8 cellular contexts compared by ENCODE assay signal in the genomic region with DNA sequence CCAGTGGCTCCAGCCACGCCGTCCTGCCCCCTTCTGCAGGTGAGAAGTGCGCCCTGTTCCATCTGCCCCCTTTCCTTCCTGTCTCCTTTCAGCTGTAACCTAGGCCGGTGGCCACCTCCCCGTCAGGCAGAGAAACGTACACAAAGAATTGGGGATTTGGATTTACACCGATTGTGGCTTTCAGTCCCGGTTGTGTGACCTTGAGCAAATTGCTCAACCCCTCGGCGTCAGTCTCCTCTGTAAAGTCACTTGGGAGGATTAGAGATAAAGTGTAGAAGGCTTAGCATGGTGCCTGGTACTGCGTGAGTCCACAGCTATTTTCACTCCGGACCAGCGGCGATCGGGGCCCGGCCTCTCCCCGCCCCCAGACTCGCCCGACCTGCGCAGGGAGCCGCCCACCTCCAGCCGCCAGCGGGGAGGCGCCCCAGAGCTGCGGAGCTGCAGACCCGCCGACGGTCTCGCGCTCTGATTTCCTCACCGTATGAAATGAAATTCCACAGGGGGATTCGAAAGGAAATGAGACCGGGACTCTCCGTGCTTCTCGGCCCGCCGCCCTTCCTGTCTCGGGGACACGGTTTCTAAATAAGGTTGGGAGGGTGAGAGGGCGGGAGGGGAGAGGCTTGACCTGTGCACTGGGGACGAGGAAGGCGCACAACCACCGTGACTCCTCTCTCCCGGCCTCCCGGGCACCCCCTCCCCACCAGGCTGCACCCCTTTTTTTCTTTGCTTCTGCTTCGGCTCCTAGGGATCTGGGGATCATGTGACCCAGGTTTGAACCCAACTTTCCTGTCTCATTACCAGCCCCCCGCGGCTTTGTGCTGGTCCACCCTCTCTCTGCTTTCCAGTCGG. TPM values are rescaled to one million over a fixed set of nuclear protein-coding genes. Genes with fewer than 3 reads are reported as not detected.
DNase-seq lines count a peak whose midpoint lies in the region; ATAC-seq, FAIRE-seq and TF ChIP-seq lines count a peak whose summit lies in the region.

No MANE protein-coding gene starts in this region.

- intact Hi-C loops in aorta (cut with DNase I): loop anchor here (2.0 to 5.0 kb wide), 4 partner anchors 21 to 83 kb away; a partner anchor contains a TSS

- H3K4me1 Mint-ChIP-seq in nephron progenitor cell: peaks cover 73% of the 10 kb centered on the region

- H3K27ac ChIP-seq in foreskin keratinocyte (no peak overlapping the region), aorta (ENCODE audit: low read depth in 1 of 2, low read length in 2 of 2) (peak overlapping the region; percentile 34 to 38)

- ATAC-seq in HG03139 (IDR thresholded peaks at IDR 0.05; ENCODE audit: unreplicated experiment) (peak; percentile 52), foreskin keratinocyte (peak; percentile 67), aorta (ENCODE audit: low FRiP score) (peak; percentile 88)

- peaks cover 9% of the 10 kb centered on the region for H3K9me3 Mint-ChIP-seq in nephron progenitor cell

- 0% methylated on average over 45 to 49 of the region's 49 CpGs for WGBS in aorta, 2 donors

- in situ Hi-C loops in Caki2 (cut with HindIII; ENCODE audit: low pct_unique_long_range_greater_than_20kb, low sequenced_read_pairs): no loop called here

- H3K36me3 Mint-ChIP-seq in nephron progenitor cell (ENCODE audit: low read depth): peaks cover 21% of the 10 kb centered on the region

- H3K36me3 ChIP-seq in aorta (ENCODE audit: control insufficient read depth in 1 of 2, insufficient read depth in 2 of 2, low read length in 1 of 2): peaks cover 5 to 7% of the 10 kb centered on the region in 2 donors

- H3K4me1 ChIP-seq in foreskin keratinocyte (no peaks in the 10 kb centered on the region), aorta (ENCODE audit: control insufficient read depth in 1 of 2, insufficient read depth in 2 of 2, low read length in 2 of 2) (peaks cover 0 to 6% of the 10 kb centered on the region in 2 donors)

- peaks cover 8% of the 10 kb centered on the region for H3K27me3 ChIP-seq in foreskin keratinocyte
- H3K27me3 ChIP-seq in aorta (ENCODE audit: control insufficient read depth in 1 of 2, insufficient read depth in 2 of 2, low read length in 1 of 2): no peaks in the 10 kb centered on the region

- DNase-seq in Caki2 (ENCODE audit: low read depth) (peak; percentile 78), GM19239 (ENCODE audit: insufficient read length, low spot score) (peak; percentile 46), NCI-H226 (peak; percentile 85), activated gamma-delta T cell treated with Interleukin-2 at 50 U/mL for 16 hours (peak; percentile 7), foreskin keratinocyte (peak; percentile 39 to 74), nephron progenitor cell (peak; percentile 89), aorta (peak; percentile 87 to 93)

- H3K4me3 ChIP-seq in aorta (ENCODE audit: low read length in 2 of 2): peak overlapping the region; percentile 3 to 75

- FAIRE-seq in GM19239 (lab: Jason Lieb, UNC): peak; percentile 70

- peaks cover 14% of the 10 kb centered on the region for H3K27me3 Mint-ChIP-seq in nephron progenitor cell (ENCODE audit: low read depth, poor library complexity)

- peak overlapping the region; percentile 95 for H3K27ac Mint-ChIP-seq in nephron progenitor cell

- H3K9me3 ChIP-seq in aorta (ENCODE audit: control insufficient read depth, low read length): no peaks in the 10 kb centered on the region

- peak overlapping the region; percentile 90 for H3K4me3 Mint-ChIP-seq in nephron progenitor cell

- TF ChIP-seq CTCF in foreskin keratinocyte (conservative IDR thresholded peaks at IDR 0.05) (peak; percentile 47), nephron progenitor cell (IDR thresholded peaks at IDR 0.05) (no peak)

RNA-seq across cellular contexts. Expression of a gene that starts 0.7 kb away (rescaled TPM):
- total RNA-seq in Caki2 (2014; rRNA removed; shearing (Covaris generic); ENCODE audit: low replicate concordance): 0.17 and 0.81 TPM in 2 replicates
- 0.49 and 0.68 TPM in 2 replicates for total RNA-seq in foreskin keratinocyte
- polyA plus RNA-seq in foreskin keratinocyte: 0.13 and 0.17 TPM in 2 replicates
- 10 to 100 TPM; 50.8 to 91.2 TPM for total RNA-seq in aorta
- 10 to 100 TPM in 1 of 2 donors, 1 to 10 TPM in 1; 4.0 to 41.9 TPM for polyA plus RNA-seq in aorta

Comparison
In these comparisons a context has a peak if more than half of its experiments do, and no peak if none do; other contexts are left out.
1. DNase-seq: peak in every context shown above with its lines; median percentile 90 in aorta; 89 in nephron progenitor cell; 85 in NCI-H226; 78 in Caki2; 56 in foreskin keratinocyte; 46 in GM19239; 7 in activated gamma-delta T cell treated with Interleukin-2 at 50 U/mL for 16 hours.
2. RNA of a gene that starts 0.7 kb away (total RNA-seq): 50.8 to 91.2 TPM in aorta; 0.17 to 0.81 TPM in Caki2 and 0.49 to 0.68 TPM in foreskin keratinocyte; every median in the first group is over 10 times any median in the second.
3. Peak in every context shown above with its lines, with median percentiles within 50 percentile points of each other: ATAC-seq.